Comparison of ENCODE assay signal across 16 cellular contexts in the genomic region with DNA sequence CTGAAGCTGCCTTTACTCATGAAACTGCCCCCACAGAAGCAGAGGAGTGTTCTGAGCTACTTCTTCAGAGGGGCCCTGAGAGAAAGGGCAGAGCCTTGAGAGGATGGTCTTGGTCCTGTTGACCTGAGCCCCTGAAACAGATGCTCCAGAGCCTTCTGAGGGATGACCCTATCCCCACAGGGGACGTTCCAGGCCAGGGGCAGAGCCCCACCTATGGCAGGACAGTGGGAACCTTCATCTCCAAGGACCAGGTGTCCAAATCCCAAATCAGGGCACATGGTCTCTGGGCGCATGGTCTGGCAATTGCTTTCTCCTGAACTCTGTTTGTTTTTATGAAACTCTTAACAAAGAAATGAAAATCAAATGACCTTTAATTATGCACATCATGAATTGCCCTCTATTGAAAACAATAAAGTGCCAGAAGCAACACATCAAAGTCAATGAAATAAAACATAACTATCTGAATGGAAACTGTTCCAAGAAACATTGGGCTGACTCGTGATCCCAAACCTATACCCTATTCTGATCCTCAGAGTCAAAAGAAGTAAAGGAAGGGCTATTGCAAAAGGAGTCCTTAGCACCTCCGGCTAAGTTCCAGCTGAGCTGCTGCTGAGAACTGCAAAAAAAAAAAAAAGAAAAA. TPM values are rescaled to one million over a fixed set of nuclear protein-coding genes. Genes with fewer than 3 reads are reported as not detected.
DNase-seq lines count a peak whose midpoint lies in the region; FAIRE-seq and TF ChIP-seq lines count a peak whose summit lies in the region.
"Had no signal": no experiment of that assay in that cellular context is flagged by ENCODE, and none has a peak within 500 bp of the region (broad histone marks: within the 10 kb centered on the region; RNA-seq: fewer than 3 reads in every experiment).

No MANE protein-coding gene starts in this region.

- H3K27me3 Mint-ChIP-seq in activated CD4-positive, alpha-beta T cell treated with anti-CD3 and anti-CD28 coated beads, Interleukin-2, amount 10 ng/mL, durations not matched to agents 24 days and 14 days = peaks cover 7% of the 10 kb centered on the region

- peaks cover 0 to 47% (median 3%) of the 10 kb centered on the region in 3 donors for H3K4me1 ChIP-seq in esophagus squamous epithelium
- H3K4me1 ChIP-seq in smooth muscle cell (ENCODE audit: low read depth) = peaks cover 3% of the 10 kb centered on the region

- intact Hi-C loops in activated CD4-positive, alpha-beta T cell treated with anti-CD3 and anti-CD28 coated beads, Interleukin-2, amount 10 ng/mL, durations not matched to agents 24 days and 14 days (cut with micrococcal nuclease) = loop anchor here (2.0 to 5.0 kb wide), 2 partner anchors 15 to 123 kb away; no protein-coding TSS in a partner anchor
- intact Hi-C loops in esophagus squamous epithelium (cut with DNase I) = no loop called here

- peak overlapping the region; percentile 35 for H3K4me3 ChIP-seq in LNCaP clone FGC (ENCODE audit: low read depth, low read length)
- H3K4me3 ChIP-seq in esophagus squamous epithelium = peak overlapping the region in 3 of 4 donors; percentile 27 to 54 (median 43)
- H3K4me3 ChIP-seq in smooth muscle cell = no peak overlapping the region
- H3K4me3 ChIP-seq: thoracic aorta had no signal

- no peak for DNase-seq in activated CD4-positive, alpha-beta T cell treated with anti-CD3 and anti-CD28 coated beads, Interleukin-2, amount 10 ng/mL, durations not matched to agents 24 days and 14 days
- DNase-seq in activated CD4-positive, alpha-beta T cell treated with anti-CD3 and anti-CD28 coated beads for 4 hours = no peak
- DNase-seq in LNCaP clone FGC (ENCODE audit: low read depth) (no peak), esophagus squamous epithelium (lab: John Stamatoyannopoulos, UW) (no peak), smooth muscle cell (lab: John Stamatoyannopoulos, UW; ENCODE audit: unreplicated experiment) (no peak), GM12891 (ENCODE audit: insufficient read length, low spot score) (no peak), HuH-7 (ENCODE audit: low spot score) (no peak), NCI-H1694 treated with DMSO at 0.1 percent for 48 hours (lab: John Stamatoyannopoulos, UW) (no peak)
- DNase-seq: anterior cingulate cortex, T-helper 9 cell had no signal

- WGBS in esophagus squamous epithelium, 2 donors = 35 to 56% methylated on average over 3 of the region's 4 CpGs
- 74% methylated on average over 4 of the region's 4 CpGs for WGBS in smooth muscle cell (ENCODE audit: low lambda C conversion rate)

- TF ChIP-seq POLR2A in esophagus squamous epithelium (IDR thresholded peaks at IDR 0.05) (no peak), GM12891 (IDR thresholded peaks at IDR 0.05; ENCODE audit: low read depth, low read length) (no peak)

- H3K9me3 ChIP-seq in esophagus squamous epithelium (no peaks in the 10 kb centered on the region), smooth muscle cell (replicated peaks; ENCODE audit: low read depth) (no peaks in the 10 kb centered on the region)
- H3K9me3 ChIP-seq: thoracic aorta had no signal

- peaks cover 39% of the 10 kb centered on the region for H3K4me1 Mint-ChIP-seq in activated CD4-positive, alpha-beta T cell treated with anti-CD3 and anti-CD28 coated beads, Interleukin-2, amount 10 ng/mL, durations not matched to agents 24 days and 14 days

- H2AFZ ChIP-seq in smooth muscle cell (ENCODE audit: low read depth) = no peak overlapping the region

- no peak overlapping the region for H3K9ac ChIP-seq in smooth muscle cell (ENCODE audit: low read depth)

- H3K27ac Mint-ChIP-seq in activated CD4-positive, alpha-beta T cell treated with anti-CD3 and anti-CD28 coated beads, Interleukin-2, amount 10 ng/mL, durations not matched to agents 24 days and 14 days = peak overlapping the region; percentile 93

- H3K36me3 ChIP-seq in esophagus squamous epithelium (no peaks in the 10 kb centered on the region), smooth muscle cell (ENCODE audit: low read depth) (no peaks in the 10 kb centered on the region)
- H3K36me3 ChIP-seq: thoracic aorta had no signal

- H3K27me3 ChIP-seq in esophagus squamous epithelium (peaks cover 0 to 2% (median 0%) of the 10 kb centered on the region in 4 donors), smooth muscle cell (ENCODE audit: low read depth) (no peaks in the 10 kb centered on the region)

- no peaks in the 10 kb centered on the region for H4K20me1 ChIP-seq in smooth muscle cell (ENCODE audit: low read depth)

- H3K27ac ChIP-seq in esophagus squamous epithelium (peak overlapping the region; percentile 29 to 84 (median 70)), smooth muscle cell (ENCODE audit: low read depth) (no peak overlapping the region)
- H3K27ac ChIP-seq: thoracic aorta had no signal

- no peaks in the 10 kb centered on the region for H3K79me2 ChIP-seq in smooth muscle cell (ENCODE audit: low read depth)

- no peaks in the 10 kb centered on the region for H3K9me3 Mint-ChIP-seq in activated CD4-positive, alpha-beta T cell treated with anti-CD3 and anti-CD28 coated beads, Interleukin-2, amount 10 ng/mL, durations not matched to agents 24 days and 14 days

- TF ChIP-seq CTCF in LNCaP clone FGC (IDR thresholded peaks at IDR 0.05; ENCODE audit: control insufficient read depth, extremely low read depth, insufficient read depth) = no peak
- no peak for TF ChIP-seq CTCF in esophagus squamous epithelium (IDR thresholded peaks at IDR 0.05)
- TF ChIP-seq CTCF in smooth muscle cell (IDR thresholded peaks at IDR 0.05; ENCODE audit: borderline replicate concordance, insufficient read depth, poor library complexity, severe bottlenecking) = no peak

- peaks cover 4% of the 10 kb centered on the region for H3F3A ChIP-seq in smooth muscle cell (ENCODE audit: low read depth)

- H3K4me3 Mint-ChIP-seq in activated CD4-positive, alpha-beta T cell treated with anti-CD3 and anti-CD28 coated beads, Interleukin-2, amount 10 ng/mL, durations not matched to agents 24 days and 14 days = no peak overlapping the region

- FAIRE-seq in GM12891 (lab: Jason Lieb, UNC) = no peak
- FAIRE-seq: A204.1, frontal cortex, islet of Langerhans, RCC 7860 had no signal

- H3K4me2 ChIP-seq in smooth muscle cell = peak overlapping the region; percentile 37

- no peaks in the 10 kb centered on the region for H3K36me3 Mint-ChIP-seq in activated CD4-positive, alpha-beta T cell treated with anti-CD3 and anti-CD28 coated beads, Interleukin-2, amount 10 ng/mL, durations not matched to agents 24 days and 14 days (ENCODE audit: low read depth)

TF ChIP-seq in GM12891, 5 proteins besides CTCF, POLR2A, EP300 and RAD21:
- TF ChIP-seq POLR2AphosphoS5 (IDR thresholded peaks at IDR 0.05; ENCODE audit: low read depth, low read length) (no peak), TAF1 (IDR thresholded peaks at IDR 0.05; ENCODE audit: low read depth, low read length) (no peak), SPI1 (IDR thresholded peaks at IDR 0.05; ENCODE audit: low read depth, low read length) (no peak), PAX5 (IDR thresholded peaks at IDR 0.05; ENCODE audit: insufficient read depth, low read length, severe bottlenecking) (no peak), POU2F2 (IDR thresholded peaks at IDR 0.05; ENCODE audit: low read depth, low read length) (no peak)
TF ChIP-seq in GM12891: peak in this region for 0.

RNA-seq across cellular contexts. Expression of a gene that starts 0.5 kb away (rescaled TPM):
- total RNA-seq in activated CD4-positive, alpha-beta T cell treated with anti-CD3 and anti-CD28 coated beads, Interleukin-2, amount 10 ng/mL, durations not matched to agents 24 days and 14 days = 1.2 and 1.5 TPM in 2 replicates
- 10 to 100 TPM; 11.1 to 31.7 (median 21.0) TPM for total RNA-seq in esophagus squamous epithelium
- total RNA-seq in smooth muscle cell = 0.90 and 1.3 TPM in 2 replicates
- 0.73 TPM in 1 of 2 replicates, not detected in the other for polyA plus RNA-seq in smooth muscle cell
- 0.55 TPM for polyA plus RNA-seq in GM12891 (2012; ENCODE audit: low read depth, missing spikeins)
- total RNA-seq: myocyte had no signal

RNA-seq across cellular contexts. Expression of a gene that starts 53.2 kb away (rescaled TPM):
- total RNA-seq in activated CD4-positive, alpha-beta T cell treated with anti-CD3 and anti-CD28 coated beads, Interleukin-2, amount 10 ng/mL, durations not matched to agents 24 days and 14 days = not detected in 2 replicates
- 10 to 100 TPM in 1 of 4 donors, 1 to 10 TPM in 2, under 1 TPM in 1; 0.61 to 27.7 (median 2.1) TPM for total RNA-seq in esophagus squamous epithelium
- total RNA-seq in smooth muscle cell = 24.6 and 27.7 TPM in 2 replicates
- 50.1 and 84.5 TPM in 2 replicates for polyA plus RNA-seq in smooth muscle cell
- polyA plus RNA-seq in GM12891 (2012; ENCODE audit: low read depth, missing spikeins) = 0.35 TPM

RNA-seq across cellular contexts. Expression of a gene that starts 56.5 kb away (rescaled TPM):
- 86.6 and 89.9 TPM in 2 replicates for total RNA-seq in activated CD4-positive, alpha-beta T cell treated with anti-CD3 and anti-CD28 coated beads, Interleukin-2, amount 10 ng/mL, durations not matched to agents 24 days and 14 days
- total RNA-seq in esophagus squamous epithelium (10 to 100 TPM in 2 of 4 donors, 1 to 10 TPM in 2; 2.2 to 21.2 (median 11.3) TPM), smooth muscle cell (0.09 and 0.18 TPM in 2 replicates)
- polyA plus RNA-seq in smooth muscle cell = 0.07 and 0.27 TPM in 2 replicates
- 9.9 TPM for polyA plus RNA-seq in GM12891 (2012; ENCODE audit: low read depth, missing spikeins)
- total RNA-seq: myocyte had no signal
